29 cellular contexts compared by ENCODE assay signal in the genomic region with DNA sequence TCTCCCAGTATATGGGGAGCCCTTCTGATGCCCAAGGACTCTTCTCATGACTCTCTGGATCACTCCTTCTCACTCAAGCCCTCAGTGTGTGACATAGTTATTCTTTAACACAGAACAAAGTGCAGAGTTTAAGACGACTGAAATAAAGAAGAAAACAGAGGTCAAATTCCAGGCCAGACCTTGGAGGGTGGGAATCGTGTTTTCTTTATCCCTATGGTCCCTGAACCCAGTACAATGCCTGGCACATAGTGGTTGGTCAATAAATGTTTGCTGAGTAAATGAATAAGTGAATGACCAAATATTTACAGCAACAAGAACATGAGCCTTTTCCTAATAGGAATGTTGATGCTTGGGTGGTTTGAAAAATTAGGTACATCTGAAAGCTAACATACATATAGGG. TPM values are rescaled to one million over a fixed set of nuclear protein-coding genes. Genes with fewer than 3 reads are reported as not detected.
"Had no signal": no experiment of that assay in that cellular context is flagged by ENCODE, and none has a peak within 500 bp of the region (broad histone marks: within the 10 kb centered on the region; RNA-seq: fewer than 3 reads in every experiment).

No MANE protein-coding gene starts in this region.

- H3K27ac ChIP-seq: foreskin keratinocyte, gastroesophageal sphincter, heart left ventricle, left lung, neutrophil, pancreas, right atrium auricular region, sigmoid colon, spleen, stomach, thyroid gland, vagina had no signal

- H3K4me1 ChIP-seq: foreskin keratinocyte, gastroesophageal sphincter, left lung, pancreas, spleen, thyroid gland, vagina had no signal

- H3K4me1 Mint-ChIP-seq: natural killer cell had no signal

- H3K4me3 ChIP-seq: gastroesophageal sphincter, heart left ventricle, left lung, pancreas, right atrium auricular region, sigmoid colon, spleen, stomach, thyroid gland, vagina had no signal

- H3K36me3 Mint-ChIP-seq: natural killer cell had no signal

- FAIRE-seq: islet of Langerhans, pancreas had no signal

- H3K4me3 Mint-ChIP-seq: natural killer cell, neural crest cell had no signal

- H3K9me3 Mint-ChIP-seq: natural killer cell, neural crest cell had no signal

- H3K27ac Mint-ChIP-seq: natural killer cell had no signal

- H3K9me3 ChIP-seq: gastroesophageal sphincter, heart left ventricle, left lung, neutrophil, pancreas, right atrium auricular region, sigmoid colon, spleen, stomach, thyroid gland, vagina had no signal

- ATAC-seq: esophagus mucosa, gastroesophageal sphincter, heart left ventricle, left lung, natural killer cell had no signal

- H3K36me3 ChIP-seq: neutrophil, pancreas, right atrium auricular region, sigmoid colon, thyroid gland, vagina had no signal

- H3K27me3 ChIP-seq: foreskin keratinocyte, gastroesophageal sphincter, heart left ventricle, left lung, neutrophil, pancreas, right atrium auricular region, sigmoid colon, spleen, stomach, thyroid gland, vagina had no signal

- DNase-seq: caudate nucleus; cerebellar nuclear complex; cortex of kidney; heart left ventricle; hippocampal formation; kidney glomerular epithelial cell; left lung; mesenchymal stem cell; midbrain; natural killer cell; pancreas; sigmoid colon; spleen; stimulated activated CD4-positive, alpha-beta T cell treated with anti-CD3 and anti-CD28 coated beads, Interleukin-15, amount 100 ng/mL, for 24 hours; stimulated activated CD4-positive, alpha-beta T cell treated with anti-CD3 and anti-CD28 coated beads, Interleukin-2, amount 100 ng/mL, for 48 hours; stimulated activated naive CD4-positive, alpha-beta T cell treated with Interleukin-2 at 50 U/mL for 16 hours; stomach had no signal

RNA-seq across cellular contexts. Expression of a gene that starts 28.8 kb away (rescaled TPM):
- total RNA-seq: lung microvascular endothelial cell, natural killer cell, neural crest cell, right atrium auricular region, skeletal muscle tissue, spleen, subcutaneous adipose tissue, vagina had no signal
- polyA plus RNA-seq: spleen had no signal
